Comparison of ENCODE assay signal across 11 cellular contexts in the genomic region with DNA sequence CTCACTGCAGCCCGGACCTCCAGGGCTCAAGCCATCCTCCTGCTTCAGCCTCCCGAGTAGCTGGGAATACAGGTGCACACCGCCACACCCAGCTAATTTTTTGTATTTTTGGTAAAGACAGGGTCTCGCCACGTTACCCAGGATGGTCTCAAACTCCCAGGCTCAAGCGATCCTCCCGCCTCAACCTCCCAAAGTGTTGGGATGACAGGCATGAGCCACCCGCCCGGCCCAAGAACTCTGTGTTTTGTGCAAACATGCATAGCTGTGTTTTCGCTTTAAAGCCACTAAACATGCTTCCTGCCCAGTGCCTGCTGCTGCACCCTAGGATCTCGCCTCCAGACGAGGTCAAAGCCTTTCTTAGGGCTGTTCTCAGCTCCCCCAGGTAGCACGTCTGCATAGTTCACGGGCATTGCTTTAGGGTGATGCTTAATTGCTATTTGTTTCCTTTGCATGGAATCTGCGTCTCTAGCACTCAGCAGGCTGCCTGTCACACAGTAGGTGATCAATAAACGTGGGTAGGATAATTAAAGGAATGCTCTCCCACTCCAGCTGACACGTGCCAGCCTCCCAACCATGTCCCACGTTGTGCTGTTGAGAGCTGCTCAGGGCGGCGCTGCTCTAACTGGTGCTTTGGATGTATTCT. TPM values are rescaled to one million over a fixed set of nuclear protein-coding genes. Genes with fewer than 3 reads are reported as not detected.
DNase-seq lines count a peak whose midpoint lies in the region; ATAC-seq and TF ChIP-seq lines count a peak whose summit lies in the region.
"Had no signal": no experiment of that assay in that cellular context is flagged by ENCODE, and none has a peak within 500 bp of the region (broad histone marks: within the 10 kb centered on the region; RNA-seq: fewer than 3 reads in every experiment).

No MANE protein-coding gene starts in this region.

- no peak overlapping the region for H3K27ac Mint-ChIP-seq in nephron progenitor cell
- H3K27ac Mint-ChIP-seq in type B pancreatic cell = peak overlapping the region; percentile 80
- no peak overlapping the region for H3K27ac Mint-ChIP-seq in activated naive CD4-positive, alpha-beta T cell treated with anti-CD3 and anti-CD28 coated beads, Interleukin-2, amount 50 U/mL, for 72 hours
- H3K27ac Mint-ChIP-seq: T-cell had no signal

- H3K27me3 Mint-ChIP-seq in nephron progenitor cell (ENCODE audit: low read depth, poor library complexity) (peaks cover 10% of the 10 kb centered on the region), type B pancreatic cell (peaks cover 9% of the 10 kb centered on the region)

- H3K36me3 Mint-ChIP-seq in nephron progenitor cell (ENCODE audit: low read depth) = no peaks in the 10 kb centered on the region
- H3K36me3 Mint-ChIP-seq in type B pancreatic cell = no peaks in the 10 kb centered on the region
- H3K36me3 Mint-ChIP-seq in activated naive CD4-positive, alpha-beta T cell treated with anti-CD3 and anti-CD28 coated beads, Interleukin-2, amount 50 U/mL, for 72 hours = no peaks in the 10 kb centered on the region
- H3K36me3 Mint-ChIP-seq: T-cell had no signal

- H4K20me1 ChIP-seq in PC-9 (ENCODE audit: insufficient read depth) = no peaks in the 10 kb centered on the region

- POLR2A ChIA-PET in PC-9 (lab: Charles Lee; ENCODE audit: unreplicated experiment) = interaction anchor here (1.4 to 1.7 kb wide), 2 partner anchors 10 to 114 kb away, joined by 11 to 16 read pairs; no protein-coding TSS in a partner anchor

- H3K4me1 Mint-ChIP-seq in nephron progenitor cell (peaks cover 16% of the 10 kb centered on the region), type B pancreatic cell (ENCODE audit: unreplicated experiment) (peaks cover 26% of the 10 kb centered on the region)

- H3K9me3 Mint-ChIP-seq in nephron progenitor cell (no peaks in the 10 kb centered on the region), type B pancreatic cell (no peaks in the 10 kb centered on the region)
- no peaks in the 10 kb centered on the region for H3K9me3 Mint-ChIP-seq in activated naive CD4-positive, alpha-beta T cell treated with anti-CD3 and anti-CD28 coated beads, Interleukin-2, amount 50 U/mL, for 72 hours
- H3K9me3 Mint-ChIP-seq: T-cell had no signal

- H3K4me1 ChIP-seq in PC-9 (replicated peaks; ENCODE audit: insufficient read depth) = peaks cover 13% of the 10 kb centered on the region

- DNase-seq in PC-9 = no peak
- no peak for DNase-seq in epithelial cell of prostate (ENCODE audit: low read depth, low spot score)
- no peak for DNase-seq in nephron progenitor cell
- no peak for DNase-seq in type B pancreatic cell (ENCODE audit: extremely low spot score, unreplicated experiment)
- DNase-seq in NCI-H69 (lab: John Stamatoyannopoulos, UW) = no peak
- no peak for DNase-seq in DMS79 treated with DMSO at 0.1 percent for 48 hours (lab: John Stamatoyannopoulos, UW)
- DNase-seq in activated naive CD4-positive, alpha-beta T cell treated with anti-CD3 and anti-CD28 coated beads, Interleukin-2, amount 50 U/mL, for 72 hours (ENCODE audit: low spot score in 2 of 2) = no peak
- DNase-seq: activated effector memory CD4-positive, alpha-beta T cell treated with Interleukin-2 at 50 U/mL for 16 hours; KG1; stimulated activated naive CD8-positive, alpha-beta T cell treated with anti-CD3 and anti-CD28 coated beads, Interleukin-15, Interleukin-2, amounts not matched to agents 100 U/mL and 50 U/mL, for 24 hours; T-cell had no signal

- H3K4me3 Mint-ChIP-seq in nephron progenitor cell (peak overlapping the region; percentile 76), type B pancreatic cell (peak overlapping the region; percentile 81)
- H3K4me3 Mint-ChIP-seq: T-cell had no signal

- H3K27ac ChIP-seq in PC-9 (no peak overlapping the region), epithelial cell of prostate (peak overlapping the region; percentile 52)

- H3K79me2 ChIP-seq in PC-9 (ENCODE audit: low read depth) = no peaks in the 10 kb centered on the region

- no TSS peak for BruUV-seq in PC-9 (replicated peaks; lab: Mats Ljungman, UMichigan)

- CTCF ChIA-PET in PC-9 (lab: Charles Lee) = interaction anchor here (0.7 to 1.0 kb wide), 2 partner anchors 10 to 109 kb away, joined by 3 to 5 read pairs; no protein-coding TSS in a partner anchor

- H3K9me2 ChIP-seq in PC-9 (ENCODE audit: insufficient read depth) = no peaks in the 10 kb centered on the region

- intact Hi-C loops in PC-9 (cut with micrococcal nuclease; ENCODE audit: unreplicated experiment) = loop anchor here (1.0 to 5.0 kb wide), 3 partner anchors 20 to 1759 kb away; no protein-coding TSS in a partner anchor

- peak overlapping the region; percentile 72 for H3K4me2 ChIP-seq in PC-9

- TF ChIP-seq CTCF in PC-9 (conservative IDR thresholded peaks at IDR 0.05) (no peak), nephron progenitor cell (IDR thresholded peaks at IDR 0.05) (no peak), type B pancreatic cell (conservative IDR thresholded peaks at IDR 0.05) (no peak)

- peaks cover 9% of the 10 kb centered on the region; the same call in 1 of the 2 replicates for H3F3A ChIP-seq in PC-9 (ENCODE audit: insufficient read depth, low read depth)

- H3K27me3 ChIP-seq in PC-9 (ENCODE audit: insufficient read depth, low read depth) = peaks cover 30% of the 10 kb centered on the region

- H3K36me3 ChIP-seq in PC-9 (ENCODE audit: low read depth) = no peaks in the 10 kb centered on the region

- peak overlapping the region; percentile 75 for H2AFZ ChIP-seq in PC-9

- no peak for ATAC-seq in activated naive CD4-positive, alpha-beta T cell treated with anti-CD3 and anti-CD28 coated beads, Interleukin-2, amount 50 U/mL, for 72 hours
- ATAC-seq: stimulated activated naive CD8-positive, alpha-beta T cell treated with anti-CD3 and anti-CD28 coated beads, Interleukin-15, Interleukin-2, amounts not matched to agents 100 U/mL and 50 U/mL, for 24 hours; T-cell had no signal

- H3K9me3 ChIP-seq in PC-9 (ENCODE audit: insufficient read depth, low read depth) = no peaks in the 10 kb centered on the region

- H3K4me3 ChIP-seq in PC-9 = no peak overlapping the region

RNA-seq across cellular contexts. Expression of gene FOXK1, which starts 51.0 kb away (rescaled TPM):
- total RNA-seq in PC-9 (2021) = 68.1 and 77.3 TPM in 2 replicates
- total RNA-seq in type B pancreatic cell (ENCODE audit: low replicate concordance) = 55.1 and 55.2 TPM in 2 replicates
- total RNA-seq in activated naive CD4-positive, alpha-beta T cell treated with anti-CD3 and anti-CD28 coated beads, Interleukin-2, amount 50 U/mL, for 72 hours = 10 to 100 TPM; 37.1 to 40.5 TPM
